In the genomic region with DNA sequence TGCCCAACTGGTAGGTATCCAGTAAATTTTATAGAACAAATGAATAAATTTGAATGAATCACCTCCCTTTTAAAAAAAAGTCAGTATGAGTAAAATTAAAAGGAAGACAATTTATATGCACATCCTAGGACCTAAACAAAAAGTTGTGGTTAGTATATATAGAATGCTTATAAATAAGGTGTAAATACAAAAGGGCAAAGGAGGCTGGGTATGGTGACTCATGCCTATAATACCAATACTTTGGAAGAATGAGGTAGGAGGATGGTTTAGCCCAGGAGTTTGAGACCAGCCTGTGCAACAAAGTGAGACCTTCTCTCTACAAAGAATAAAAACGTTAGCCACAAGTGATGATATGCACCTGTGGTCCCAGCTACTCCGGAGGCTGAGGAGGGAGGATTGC, we compare ENCODE assay signal across 13 cellular contexts.
"Had no signal": no experiment of that assay in that cellular context is flagged by ENCODE, and none has a peak within 500 bp of the region (broad histone marks: within the 10 kb centered on the region; RNA-seq: fewer than 3 reads in every experiment).

No MANE protein-coding gene starts in this region.

- H3K36me3 ChIP-seq: adrenal gland, ovary, thyroid gland had no signal

- ATAC-seq: activated CD4-positive, CD25-positive, alpha-beta regulatory T cell treated with anti-CD3 and anti-CD28 coated beads, Interleukin-2, amount 50 U/mL, for 24 hours; left colon; lower lobe of right lung had no signal

- H3K4me1 ChIP-seq: lower lobe of right lung, thyroid gland had no signal

- H3K9me3 ChIP-seq: adrenal gland, lower lobe of right lung, ovary, sigmoid colon, thyroid gland had no signal

- H3K27me3 ChIP-seq: adrenal gland, ovary, sigmoid colon, thyroid gland had no signal

- DNase-seq: activated CD4-positive, alpha-beta memory T cell treated with anti-CD3 and anti-CD28 coated beads for 36 hours; activated naive CD4-positive, alpha-beta T cell treated with Interleukin-2 at 50 U/mL for 16 hours; adrenal gland; left colon; lower lobe of right lung; naive B cell; ovary; sigmoid colon; stimulated activated CD4-positive, alpha-beta T cell treated with anti-CD3 and anti-CD28 coated beads, Interleukin-1b, Interleukin-23, amount 100 ng/mL, for 48 hours; T-helper 9 cell; thyroid gland had no signal

- H3K9me3 Mint-ChIP-seq: activated CD4-positive, alpha-beta memory T cell treated with anti-CD3 and anti-CD28 coated beads for 36 hours; activated T-helper 1 cell treated with anti-CD3 and anti-CD28 coated beads, Interleukin-12 subunit alpha, Interleukin-12 subunit beta, Interleukin-2, Interleukin-4 antibody, amounts not matched to agents 30 ng/mL and 10 ng/mL and 1 ng/mL, durations not matched to agents 14 hours and 24 hours and 36 hours had no signal

- H3K27ac Mint-ChIP-seq: activated CD4-positive, alpha-beta memory T cell treated with anti-CD3 and anti-CD28 coated beads for 36 hours; activated T-helper 1 cell treated with anti-CD3 and anti-CD28 coated beads, Interleukin-12 subunit alpha, Interleukin-12 subunit beta, Interleukin-2, Interleukin-4 antibody, amounts not matched to agents 30 ng/mL and 10 ng/mL and 1 ng/mL, durations not matched to agents 14 hours and 24 hours and 36 hours had no signal

- H3K36me3 Mint-ChIP-seq: naive B cell had no signal

- H3K27me3 Mint-ChIP-seq: activated CD4-positive, alpha-beta memory T cell treated with anti-CD3 and anti-CD28 coated beads for 36 hours; naive B cell had no signal

- H3K27ac ChIP-seq: adrenal gland, lower lobe of right lung, ovary, sigmoid colon, thyroid gland had no signal

- H3K4me3 ChIP-seq: adrenal gland, lower lobe of right lung, ovary, sigmoid colon, thyroid gland had no signal

- H3K4me3 Mint-ChIP-seq: activated CD4-positive, alpha-beta memory T cell treated with anti-CD3 and anti-CD28 coated beads for 36 hours; activated T-helper 1 cell treated with anti-CD3 and anti-CD28 coated beads, Interleukin-12 subunit alpha, Interleukin-12 subunit beta, Interleukin-2, Interleukin-4 antibody, amounts not matched to agents 30 ng/mL and 10 ng/mL and 1 ng/mL, durations not matched to agents 14 hours and 24 hours and 36 hours; naive B cell had no signal
